In the genomic region with DNA sequence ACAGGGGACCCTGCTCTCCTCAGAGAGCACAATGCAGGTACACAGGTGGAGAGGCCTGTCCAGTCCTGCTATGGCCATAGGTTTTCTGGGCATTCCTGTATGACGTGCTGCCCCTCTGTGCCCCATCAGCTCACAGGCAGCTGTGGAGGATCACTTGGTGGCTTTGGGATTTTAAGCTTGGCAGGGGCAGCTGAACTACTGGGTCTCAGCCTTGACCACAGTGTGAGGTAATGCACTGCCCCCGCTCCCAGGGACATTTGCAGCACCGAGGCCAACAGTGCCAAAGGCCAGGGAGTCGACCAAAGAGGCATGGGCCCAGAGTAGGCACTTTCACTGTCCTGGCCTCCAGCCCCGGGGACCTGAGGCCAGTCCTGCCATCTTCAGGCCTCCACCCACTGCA, we compare ENCODE assay signal across 20 cellular contexts. TPM values are rescaled to one million over a fixed set of nuclear protein-coding genes. Genes with fewer than 3 reads are reported as not detected.
DNase-seq lines count a peak whose midpoint lies in the region; ATAC-seq, FAIRE-seq and TF ChIP-seq lines count a peak whose summit lies in the region.
"Had no signal": no experiment of that assay in that cellular context is flagged by ENCODE, and none has a peak within 500 bp of the region (broad histone marks: within the 10 kb centered on the region; RNA-seq: fewer than 3 reads in every experiment).

No MANE protein-coding gene starts in this region.

- intact Hi-C loops in activated CD8-positive, alpha-beta T cell treated with anti-CD3 and anti-CD28 coated beads for 36 hours (cut with micrococcal nuclease): no loop called here

- no peak for FAIRE-seq in urothelium cell line (lab: Jason Lieb, UNC)
- FAIRE-seq: A204.1, G401.6, GM19239 had no signal

- peak overlapping the region; percentile 11 for H3K27ac Mint-ChIP-seq in activated CD8-positive, alpha-beta T cell treated with anti-CD3 and anti-CD28 coated beads, Interleukin-2, amount 10 ng/mL, durations not matched to agents 7 days and 5 days
- no peak overlapping the region for H3K27ac Mint-ChIP-seq in activated CD8-positive, alpha-beta T cell treated with anti-CD3 and anti-CD28 coated beads for 36 hours
- H3K27ac Mint-ChIP-seq in central memory CD8-positive, alpha-beta T cell (ENCODE audit: low read depth): peak overlapping the region; percentile 35
- peak overlapping the region; percentile 65 for H3K27ac Mint-ChIP-seq in nephron progenitor cell
- H3K27ac Mint-ChIP-seq: GM23338 had no signal

- no peak for TF ChIP-seq CTCF in activated CD8-positive, alpha-beta T cell treated with anti-CD3 and anti-CD28 coated beads for 36 hours (IDR thresholded peaks at IDR 0.05)
- no peak for TF ChIP-seq CTCF in nephron progenitor cell (IDR thresholded peaks at IDR 0.05)

- no peaks in the 10 kb centered on the region for H3K9me3 Mint-ChIP-seq in activated CD8-positive, alpha-beta T cell treated with anti-CD3 and anti-CD28 coated beads, Interleukin-2, amount 10 ng/mL, durations not matched to agents 7 days and 5 days (ENCODE audit: insufficient read depth)
- no peaks in the 10 kb centered on the region for H3K9me3 Mint-ChIP-seq in activated CD8-positive, alpha-beta T cell treated with anti-CD3 and anti-CD28 coated beads for 36 hours
- H3K9me3 Mint-ChIP-seq in central memory CD8-positive, alpha-beta T cell: no peaks in the 10 kb centered on the region
- H3K9me3 Mint-ChIP-seq in nephron progenitor cell: no peaks in the 10 kb centered on the region
- H3K9me3 Mint-ChIP-seq: CD4-positive, alpha-beta memory T cell; GM23338; H9 had no signal

- peaks cover 21% of the 10 kb centered on the region for H3K4me1 Mint-ChIP-seq in activated CD8-positive, alpha-beta T cell treated with anti-CD3 and anti-CD28 coated beads, Interleukin-2, amount 10 ng/mL, durations not matched to agents 7 days and 5 days (ENCODE audit: low read depth)
- H3K4me1 Mint-ChIP-seq in activated CD8-positive, alpha-beta T cell treated with anti-CD3 and anti-CD28 coated beads for 36 hours (ENCODE audit: low read depth): no peaks in the 10 kb centered on the region
- no peaks in the 10 kb centered on the region for H3K4me1 Mint-ChIP-seq in central memory CD8-positive, alpha-beta T cell
- no peaks in the 10 kb centered on the region for H3K4me1 Mint-ChIP-seq in nephron progenitor cell

- H3K36me3 Mint-ChIP-seq in activated CD8-positive, alpha-beta T cell treated with anti-CD3 and anti-CD28 coated beads, Interleukin-2, amount 10 ng/mL, durations not matched to agents 7 days and 5 days (ENCODE audit: low read depth): peaks cover 67% of the 10 kb centered on the region
- peaks cover 21% of the 10 kb centered on the region for H3K36me3 Mint-ChIP-seq in activated CD8-positive, alpha-beta T cell treated with anti-CD3 and anti-CD28 coated beads for 36 hours (ENCODE audit: low read depth)
- peaks cover 25% of the 10 kb centered on the region for H3K36me3 Mint-ChIP-seq in central memory CD8-positive, alpha-beta T cell (ENCODE audit: insufficient read depth)
- H3K36me3 Mint-ChIP-seq in nephron progenitor cell (ENCODE audit: low read depth): peaks cover 40% of the 10 kb centered on the region

- no peak for DNase-seq in activated CD8-positive, alpha-beta T cell treated with anti-CD3 and anti-CD28 coated beads, Interleukin-2, amount 10 ng/mL, durations not matched to agents 7 days and 5 days
- DNase-seq in activated CD8-positive, alpha-beta T cell treated with anti-CD3 and anti-CD28 coated beads for 36 hours: no peak
- no peak for DNase-seq in central memory CD8-positive, alpha-beta T cell (ENCODE audit: low spot score in 2 of 2)
- DNase-seq in nephron progenitor cell (no peak), ACHN (no peak), urothelium cell line (ENCODE audit: low spot score) (no peak)
- no peak for DNase-seq in central memory CD4-positive, alpha-beta T cell
- DNase-seq: AML-193; BE2C; Calu3; CD4-positive, alpha-beta memory T cell; COR-L47; DND-41; H9 had no signal

- no peaks in the 10 kb centered on the region for H3K27me3 Mint-ChIP-seq in activated CD8-positive, alpha-beta T cell treated with anti-CD3 and anti-CD28 coated beads, Interleukin-2, amount 10 ng/mL, durations not matched to agents 7 days and 5 days (ENCODE audit: low read depth)
- no peaks in the 10 kb centered on the region for H3K27me3 Mint-ChIP-seq in activated CD8-positive, alpha-beta T cell treated with anti-CD3 and anti-CD28 coated beads for 36 hours
- no peaks in the 10 kb centered on the region for H3K27me3 Mint-ChIP-seq in central memory CD8-positive, alpha-beta T cell
- no peaks in the 10 kb centered on the region for H3K27me3 Mint-ChIP-seq in nephron progenitor cell (ENCODE audit: low read depth, poor library complexity)
- H3K27me3 Mint-ChIP-seq: CD4-positive, alpha-beta memory T cell had no signal

- POLR2A ChIA-PET in activated CD8-positive, alpha-beta T cell treated with anti-CD3 and anti-CD28 coated beads, Interleukin-2, amount 10 ng/mL, durations not matched to agents 7 days and 5 days (lab: Charles Lee): no interaction called here
- POLR2A ChIA-PET in activated CD8-positive, alpha-beta T cell treated with anti-CD3 and anti-CD28 coated beads for 36 hours (lab: Charles Lee): interaction anchor here (0.7 kb wide), 1 partner anchor 149 kb away, joined by 3 read pairs; no protein-coding TSS in a partner anchor

- CTCF ChIA-PET in activated CD8-positive, alpha-beta T cell treated with anti-CD3 and anti-CD28 coated beads, Interleukin-2, amount 10 ng/mL, durations not matched to agents 7 days and 5 days (lab: Charles Lee): no interaction called here
- CTCF ChIA-PET in activated CD8-positive, alpha-beta T cell treated with anti-CD3 and anti-CD28 coated beads for 36 hours (lab: Charles Lee): no interaction called here

- in situ Hi-C loops in ACHN (cut with HindIII; ENCODE audit: low pct_ligation_motif_present, low pct_unique_long_range_greater_than_20kb, low sequenced_read_pairs): no loop called here

- ATAC-seq in activated CD8-positive, alpha-beta T cell treated with anti-CD3 and anti-CD28 coated beads, Interleukin-2, amount 10 ng/mL, durations not matched to agents 7 days and 5 days: no peak
- ATAC-seq in activated CD8-positive, alpha-beta T cell treated with anti-CD3 and anti-CD28 coated beads for 36 hours: no peak
- ATAC-seq in central memory CD8-positive, alpha-beta T cell (replicated peaks; ENCODE audit: extremely low read depth, poor library complexity, severe bottlenecking): no peak
- ATAC-seq: GM23338, HCT116 had no signal

- H3K4me3 Mint-ChIP-seq in activated CD8-positive, alpha-beta T cell treated with anti-CD3 and anti-CD28 coated beads, Interleukin-2, amount 10 ng/mL, durations not matched to agents 7 days and 5 days: no peak overlapping the region
- H3K4me3 Mint-ChIP-seq in activated CD8-positive, alpha-beta T cell treated with anti-CD3 and anti-CD28 coated beads for 36 hours: no peak overlapping the region
- H3K4me3 Mint-ChIP-seq in central memory CD8-positive, alpha-beta T cell: no peak overlapping the region
- no peak overlapping the region for H3K4me3 Mint-ChIP-seq in nephron progenitor cell
- H3K4me3 Mint-ChIP-seq: CD4-positive, alpha-beta memory T cell; GM23338; H9 had no signal

RNA-seq across cellular contexts. Expression of a gene that starts 46.2 kb away (rescaled TPM):
- total RNA-seq in activated CD8-positive, alpha-beta T cell treated with anti-CD3 and anti-CD28 coated beads, Interleukin-2, amount 10 ng/mL, durations not matched to agents 7 days and 5 days: 10 to 100 TPM; 62.3 to 71.3 TPM
- 10 to 100 TPM; 28.6 to 36.0 TPM for total RNA-seq in activated CD8-positive, alpha-beta T cell treated with anti-CD3 and anti-CD28 coated beads for 36 hours

RNA-seq across cellular contexts. Expression of a gene that starts 46.3 kb away (rescaled TPM):
- 10 to 100 TPM; 49.5 to 50.1 TPM for total RNA-seq in activated CD8-positive, alpha-beta T cell treated with anti-CD3 and anti-CD28 coated beads, Interleukin-2, amount 10 ng/mL, durations not matched to agents 7 days and 5 days
- 10 to 100 TPM; 79.8 to 80.7 TPM for total RNA-seq in activated CD8-positive, alpha-beta T cell treated with anti-CD3 and anti-CD28 coated beads for 36 hours

RNA-seq across cellular contexts. Expression of a gene that starts 55.4 kb away (rescaled TPM):
- not detected for total RNA-seq in activated CD8-positive, alpha-beta T cell treated with anti-CD3 and anti-CD28 coated beads, Interleukin-2, amount 10 ng/mL, durations not matched to agents 7 days and 5 days
- not detected for total RNA-seq in activated CD8-positive, alpha-beta T cell treated with anti-CD3 and anti-CD28 coated beads for 36 hours
- total RNA-seq: CD4-positive, alpha-beta memory T cell; GM23338; H4; H9 had no signal
